3 cellular contexts compared by ENCODE assay signal in the genomic region with DNA sequence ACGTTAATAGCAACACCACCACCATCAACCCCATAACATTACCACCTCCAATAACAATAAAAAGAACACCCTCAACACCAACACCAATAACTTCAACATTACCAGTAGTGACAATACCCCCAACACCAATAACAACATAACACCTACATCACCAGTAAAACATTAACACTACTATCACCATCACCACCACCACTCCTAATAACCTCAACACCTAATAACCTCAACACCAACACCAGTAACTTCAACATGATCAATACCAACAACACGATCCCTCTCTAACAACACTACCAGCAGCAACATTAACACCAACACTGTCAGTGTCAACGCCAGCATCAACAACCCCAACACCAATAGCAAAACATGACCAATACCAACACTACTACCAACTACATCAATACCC.
TF ChIP-seq lines count a peak whose summit lies in the region.

No MANE protein-coding gene starts in this region.

TF ChIP-seq in HEK293, 187 proteins besides CTCF, POLR2A, EP300 and RAD21:
- TF ChIP-seq ZNF658 (tag by site-specific recombination; IDR thresholded peaks at IDR 0.05): peak; percentile 38; the same call in 1 of the 2 replicates
- TF ChIP-seq ZNF707 (tag by site-specific recombination; IDR thresholded peaks at IDR 0.05): 0 out of 2 replicates have a peak, but pooled peaks have one; percentile 9
- TF ChIP-seq ZNF292 (tag by site-specific recombination; IDR thresholded peaks at IDR 0.05; ENCODE audit: borderline replicate concordance, low read depth): no peak
- 0 out of 2 replicates have a peak, but pooled peaks have one; percentile 69 for TF ChIP-seq ZNF621 (tag by site-specific recombination; IDR thresholded peaks at IDR 0.05)
- TF ChIP-seq ZNF214 (tag by site-specific recombination; IDR thresholded peaks at IDR 0.05; ENCODE audit: borderline replicate concordance): no peak

TF ChIP-seq in K562, 482 proteins besides CTCF, POLR2A, EP300 and RAD21:
- no peak for TF ChIP-seq RBM17 (IDR thresholded peaks at IDR 0.05; ENCODE audit: borderline replicate concordance, low read depth, low read length)
- TF ChIP-seq ZBED1 (IDR thresholded peaks at IDR 0.05): no peak
- TF ChIP-seq MCM3 (IDR thresholded peaks at IDR 0.05): peak; percentile 77
- TF ChIP-seq EHMT2 (IDR thresholded peaks at IDR 0.05): peak; percentile 14; the same call in 1 of the 2 replicates
- peak; percentile 35 to 79; a peak in 1 of 4 replicates for TF ChIP-seq MCM7 (IDR thresholded peaks at IDR 0.05)

TF ChIP-seq in H1, 55 proteins besides CTCF, POLR2A, EP300 and RAD21:
- TF ChIP-seq NANOG (IDR thresholded peaks at IDR 0.05; ENCODE audit: insufficient read depth, low read depth, low read length, poor library complexity, severe bottlenecking): no peak
- TF ChIP-seq HDAC6 (IDR thresholded peaks at IDR 0.05; ENCODE audit: low read depth, low read length): no peak
- TF ChIP-seq SIRT6 (IDR thresholded peaks at IDR 0.05; ENCODE audit: low read length): no peak
- TF ChIP-seq SP2 (IDR thresholded peaks at IDR 0.05; ENCODE audit: low read length): no peak
